ENCODE assay signal across 20 cellular contexts in genomic region chr1:117389284-117389683, GRCh38. TPM values are rescaled to one million over a fixed set of nuclear protein-coding genes. Genes with fewer than 3 reads are reported as not detected.
DNase-seq lines count a peak whose midpoint lies in the region; ATAC-seq, FAIRE-seq and TF ChIP-seq lines count a peak whose summit lies in the region.
"Had no signal": no experiment of that assay in that cellular context is flagged by ENCODE, and none has a peak within 500 bp of the region (broad histone marks: within the 10 kb centered on the region; RNA-seq: fewer than 3 reads in every experiment).

No MANE protein-coding gene starts in this region.

- no peak overlapping the region for H2AFZ ChIP-seq in SK-N-SH (ENCODE audit: low read depth)
- H2AFZ ChIP-seq: GM23248 had no signal

- no peak overlapping the region for H3K4me2 ChIP-seq in SK-N-SH

- no peak for TF ChIP-seq RAD21 in SK-N-SH (IDR thresholded peaks at IDR 0.05; ENCODE audit: low read length)

- peaks cover 32% of the 10 kb centered on the region for H4K20me1 ChIP-seq in SK-N-SH (ENCODE audit: insufficient read depth)

- H3K27me3 ChIP-seq in SK-N-SH (ENCODE audit: insufficient read depth) = no peaks in the 10 kb centered on the region
- H3K27me3 ChIP-seq in pancreas = no peaks in the 10 kb centered on the region

- H3K9me2 ChIP-seq in SK-N-SH = no peaks in the 10 kb centered on the region

- ATAC-seq in SK-N-SH treated with all-trans-retinoic acid at 6 μM for 48 hours = peak; percentile 27; the same call in 1 of the 3 replicates
- ATAC-seq in left cardiac atrium = peak; percentile 33 to 53
- ATAC-seq in pancreas = peak in 3 of 4 donors; percentile 58 to 83 (median 72)

- H3K36me3 ChIP-seq in SK-N-SH (replicated peaks in 1 of 2; ENCODE audit: control insufficient read depth in 1 of 2, insufficient read depth in 2 of 2, low read length in 1 of 2) (peaks cover 0 to under 1% of the 10 kb centered on the region in 2 experiments), HEK293 (ENCODE audit: control insufficient read depth in 2 of 2, insufficient read depth in 1 of 2, low read length in 2 of 2) (no peaks in the 10 kb centered on the region), pancreas (no peaks in the 10 kb centered on the region)

- H3K9me3 ChIP-seq in SK-N-SH (peaks cover under 1% of the 10 kb centered on the region; the same call in 1 of the 2 replicates), HEK293 (ENCODE audit: control insufficient read depth, insufficient read depth, low read depth, low read length) (no peaks in the 10 kb centered on the region), pancreas (no peaks in the 10 kb centered on the region)

- intact Hi-C loops in left cardiac atrium (cut with DNase I) (no loop called here), pancreas (cut with DNase I) (no loop called here)

- no peak for TF ChIP-seq CTCF in SK-N-SH (IDR thresholded peaks at IDR 0.05)
- TF ChIP-seq CTCF in HEK293 (tag by site-specific recombination; IDR thresholded peaks at IDR 0.05) = no peak
- no peak for TF ChIP-seq CTCF in pancreas (IDR thresholded peaks at IDR 0.05)
- TF ChIP-seq CTCF in foreskin fibroblast (IDR thresholded peaks at IDR 0.05; ENCODE audit: low read depth, low read length) = no peak

- H3K79me2 ChIP-seq in SK-N-SH (ENCODE audit: insufficient read depth) = peaks cover 77% of the 10 kb centered on the region

- H3K27ac ChIP-seq in SK-N-SH (ENCODE audit: low read depth in 2 of 2, low read length in 1 of 2) (no peak overlapping the region; a peak in 1 of 4 replicates), HEK293 (ENCODE audit: extremely low read depth, low read depth, low read length) (no peak overlapping the region), pancreas (no peak overlapping the region)
- H3K27ac ChIP-seq: GM23248 had no signal

- no peak for FAIRE-seq in pancreas (lab: Jason Lieb, UNC)
- FAIRE-seq: D721Med, RCC 7860 had no signal

- no peak for DNase-seq in SK-N-SH
- peak; percentile 17 for DNase-seq in left cardiac atrium
- DNase-seq in pancreas = no peak
- no peak for DNase-seq in foreskin fibroblast
- DNase-seq in cortex of kidney (lab: John Stamatoyannopoulos, UW) = no peak
- no peak for DNase-seq in hippocampal formation (lab: John Stamatoyannopoulos, UW)
- DNase-seq: 8988T; CD8-positive, alpha-beta memory T cell; DMS79; GM23248; NCI-H1105; NCI-H1694; NCI-H2107; NCI-H226; NCI-H526; SHP77 treated with DMSO at 0.1 percent for 48 hours had no signal

- H3K4me3 ChIP-seq in SK-N-SH (ENCODE audit: low read depth in 2 of 2, low read length in 1 of 2) (no peak overlapping the region), HEK293 (ENCODE audit: low read depth, low read length) (no peak overlapping the region), pancreas (no peak overlapping the region), foreskin fibroblast (ENCODE audit: low read depth in 1 of 2, low read length in 2 of 2) (no peak overlapping the region)
- H3K4me3 ChIP-seq: GM23248 had no signal

- WGBS in SK-N-SH (ENCODE audit: low lambda C conversion rate) = 85% methylated on average over 3 of the region's 3 CpGs
- 45 to 59% methylated on average over 3 of the region's 3 CpGs for WGBS in pancreas, 2 donors

- POLR2A ChIA-PET in SK-N-SH (lab: Yijun Ruan, JAX) = no interaction called here
- POLR2A ChIA-PET in HEK293 (lab: Yijun Ruan, JAX) = no interaction called here

- H3K4me1 ChIP-seq in SK-N-SH (ENCODE audit: control insufficient read depth in 1 of 2, insufficient read depth in 2 of 2, low read depth in 1 of 2, low read length in 1 of 2) (peaks cover 0 to 4% of the 10 kb centered on the region in 2 experiments; a peak in 2 of 4 replicates), HEK293 (ENCODE audit: control insufficient read depth, insufficient read depth, low read length) (peaks cover 8% of the 10 kb centered on the region; the same call in 1 of the 2 replicates), pancreas (peaks cover 8 to 30% (median 25%) of the 10 kb centered on the region in 3 donors)

- no peak for TF ChIP-seq EP300 in SK-N-SH (IDR thresholded peaks at IDR 0.05; ENCODE audit: borderline replicate concordance in 1 of 2, low read depth in 1 of 2, low read length in 1 of 2)

- H3F3A ChIP-seq in SK-N-SH (replicated peaks; ENCODE audit: insufficient read depth) = no peaks in the 10 kb centered on the region

- no peak overlapping the region for H3K9ac ChIP-seq in SK-N-SH
- H3K9ac ChIP-seq: GM23248 had no signal

- CTCF ChIA-PET in SK-N-SH (lab: Yijun Ruan, JAX) (interaction anchor here (1.0 kb wide), 2 partner anchors 267 to 321 kb away, joined by 3 read pairs; no protein-coding TSS in a partner anchor), HEK293 (lab: Yijun Ruan, JAX) (no interaction called here)

TF ChIP-seq in SK-N-SH treated with all-trans-retinoic acid at 6 μM for 48 hours, 23 proteins besides CTCF, POLR2A, EP300 and RAD21:
- TF ChIP-seq ZFP30 (CRISPR knock-in tag; IDR thresholded peaks at IDR 0.05) (no peak), BACH2 (CRISPR knock-in tag; IDR thresholded peaks at IDR 0.05; ENCODE audit: borderline replicate concordance) (no peak), PPARA (CRISPR knock-in tag; IDR thresholded peaks at IDR 0.05; ENCODE audit: borderline replicate concordance) (no peak), ZNF565 (CRISPR knock-in tag; conservative IDR thresholded peaks at IDR 0.05; ENCODE audit: low read depth) (no peak), SNAI2 (CRISPR knock-in tag; IDR thresholded peaks at IDR 0.05) (no peak)
TF ChIP-seq in SK-N-SH treated with all-trans-retinoic acid at 6 μM for 48 hours: peak in this region for 0.

TF ChIP-seq in SK-N-SH, 30 proteins besides CTCF, POLR2A, EP300 and RAD21:
- TF ChIP-seq JUND (IDR thresholded peaks at IDR 0.05) = no peak
- TF ChIP-seq SMC3 (IDR thresholded peaks at IDR 0.05; ENCODE audit: low read depth, low read length) = no peak
- TF ChIP-seq USF1 (IDR thresholded peaks at IDR 0.05; ENCODE audit: borderline replicate concordance, low read depth) = no peak
- TF ChIP-seq TAF1 (IDR thresholded peaks at IDR 0.05; ENCODE audit: borderline replicate concordance, low read depth, low read length) = no peak
- no peak for TF ChIP-seq NRF1 (IDR thresholded peaks at IDR 0.05; ENCODE audit: low read depth, low read length)
- TF ChIP-seq TCF12 (IDR thresholded peaks at IDR 0.05) = no peak
- TF ChIP-seq YY1 (IDR thresholded peaks at IDR 0.05; ENCODE audit: low read depth) = no peak
- no peak for TF ChIP-seq CHD2 (IDR thresholded peaks at IDR 0.05; ENCODE audit: low read length, partially characterized antibody)
- no peak for TF ChIP-seq ELF1 (IDR thresholded peaks at IDR 0.05)
- TF ChIP-seq TEAD4 (IDR thresholded peaks at IDR 0.05; ENCODE audit: borderline replicate concordance, insufficient read depth) = no peak
TF ChIP-seq in SK-N-SH: peak in this region for 0.

TF ChIP-seq in HEK293, 187 proteins besides CTCF, POLR2A, EP300 and RAD21:
- peak; percentile 84 for TF ChIP-seq ZNF600 (tag by site-specific recombination; IDR thresholded peaks at IDR 0.05)
- TF ChIP-seq GFI1B (tag by site-specific recombination; IDR thresholded peaks at IDR 0.05) = no peak

RNA-seq across cellular contexts. Expression of gene MAN1A2, which starts 22.0 kb away (rescaled TPM):
- 6.0 and 8.7 TPM in 2 replicates for polyA plus RNA-seq in SK-N-SH (2012; rRNA removed)
- 12.3 and 13.2 TPM in 2 replicates for polyA plus RNA-seq in SK-N-SH (2012; cell fraction: cytosol; rRNA removed)
- polyA plus RNA-seq in SK-N-SH (2012; cell fraction: nucleus; rRNA removed) = 3.1 and 7.9 TPM in 2 replicates
- 10 to 100 TPM; 36.3 TPM for total RNA-seq in left cardiac atrium
- total RNA-seq in pancreas = 10 to 100 TPM; 37.4 to 50.7 (median 45.7) TPM
- 1 to 10 TPM; 6.0 to 8.4 TPM for polyA plus RNA-seq in pancreas
